ENCODE assay signal across 9 cellular contexts in genomic region chr3:114432356-114432755, GRCh38.
"Had no signal": no experiment of that assay in that cellular context is flagged by ENCODE, and none has a peak within 500 bp of the region (broad histone marks: within the 10 kb centered on the region; RNA-seq: fewer than 3 reads in every experiment).

No MANE protein-coding gene starts in this region.

- ATAC-seq: HCT116, K562 had no signal

- H3K4me3 Mint-ChIP-seq: HFFc6 had no signal

- H3K9me3 Mint-ChIP-seq: HFFc6 had no signal

- H3K4me3 ChIP-seq: HAP-1, K562 had no signal

- H3K36me3 ChIP-seq: HAP-1 had no signal

- FAIRE-seq: HTR-8/SVneo, K562 had no signal

- H3K27ac Mint-ChIP-seq: HFFc6 had no signal

- DNase-seq: GOT3, H7, HFFc6, Kasumi-1, KG1 had no signal
